ENCODE assay signal across 13 cellular contexts in genomic region chr17:19321481-19322128, GRCh38. TPM values are rescaled to one million over a fixed set of nuclear protein-coding genes. Genes with fewer than 3 reads are reported as not detected.
DNase-seq lines count a peak whose midpoint lies in the region; ATAC-seq and TF ChIP-seq lines count a peak whose summit lies in the region.
"Had no signal": no experiment of that assay in that cellular context is flagged by ENCODE, and none has a peak within 500 bp of the region (broad histone marks: within the 10 kb centered on the region; RNA-seq: fewer than 3 reads in every experiment).

No MANE protein-coding gene starts in this region.

- H3K4me1 ChIP-seq in foreskin keratinocyte (peaks cover under 1% of the 10 kb centered on the region), osteoblast (ENCODE audit: insufficient read depth, low read length) (peaks cover 3% of the 10 kb centered on the region)

- no peak overlapping the region for H3K4me2 ChIP-seq in osteoblast (ENCODE audit: insufficient read depth, low read length)

- in situ Hi-C loops in GM13976 (cut with MboI; ENCODE audit: low sequenced_read_pairs, unreplicated experiment) = no loop called here

- H4K20me1 ChIP-seq in osteoblast (ENCODE audit: insufficient read depth, low read length) = no peaks in the 10 kb centered on the region

- CTCF ChIA-PET in WTC11 (lab: Charles Lee) = interaction anchor here (0.6 to 5.8 kb wide), 26 partner anchors 9 to 592 kb away, joined by 3 to 71 read pairs (median 6); partner anchors contain the start of genes ALDH3A2, B9D1 and MAPK7

- H3K27ac Mint-ChIP-seq in WTC11 = peak overlapping the region; percentile 12

- H3K27ac ChIP-seq in foreskin keratinocyte (no peak overlapping the region), osteoblast (ENCODE audit: low read depth, low read length) (no peak overlapping the region)

- no peaks in the 10 kb centered on the region for H3K9me3 ChIP-seq in osteoblast (ENCODE audit: low read depth, low read length)

- DNase-seq in GM12865 (ENCODE audit: low read depth) = no peak
- DNase-seq in WTC11 (ENCODE audit: low spot score) = peak; percentile 38
- DNase-seq in foreskin keratinocyte = no peak
- DNase-seq in osteoblast (ENCODE audit: insufficient read length, low spot score, missing footprints) = no peak
- no peak for DNase-seq in stimulated activated CD8-positive, alpha-beta memory T cell treated with anti-CD3 and anti-CD28 coated beads, Interleukin-4, amount 100 ng/mL, for 48 hours
- DNase-seq in GM13976 (ENCODE audit: low spot score) = no peak
- DNase-seq in cerebellar nuclear complex (lab: John Stamatoyannopoulos, UW) = no peak
- DNase-seq: activated CD4-positive, alpha-beta T cell treated with anti-CD3 and anti-CD28 coated beads for 4 hours; activated T-cell treated with anti-CD3 and anti-CD28 coated beads, Interleukin-2, amount 50 U/mL, for 4 hours; KBM-7; retina had no signal

- H3K4me3 ChIP-seq in GM12865 (ENCODE audit: low read depth, low read length) = no peak overlapping the region
- H3K4me3 ChIP-seq in osteoblast (ENCODE audit: insufficient read depth, low read length) = no peak overlapping the region

- peak; percentile 5 for TF ChIP-seq CTCF in GM12865 (IDR thresholded peaks at IDR 0.05; ENCODE audit: insufficient read depth, low read depth, low read length, missing control alignments)
- peak; percentile 43; the same call in 1 of the 2 replicates for TF ChIP-seq CTCF in WTC11 (IDR thresholded peaks at IDR 0.05)
- peak; percentile 10 for TF ChIP-seq CTCF in foreskin keratinocyte (conservative IDR thresholded peaks at IDR 0.05)
- TF ChIP-seq CTCF in osteoblast (IDR thresholded peaks at IDR 0.05; ENCODE audit: extremely low read depth, low read depth, low read length) = peak; percentile 19
- no peak for TF ChIP-seq CTCF in GM13976 (IDR thresholded peaks at IDR 0.05; ENCODE audit: borderline replicate concordance, control extremely low read depth, extremely low read depth, insufficient read depth, missing control alignments)

- H3K36me3 Mint-ChIP-seq in WTC11 = peaks cover 37% of the 10 kb centered on the region

- ATAC-seq in WTC11 = peak; percentile 25
- no peak for ATAC-seq in foreskin keratinocyte
- no peak for ATAC-seq in GM19455 (IDR thresholded peaks at IDR 0.05; ENCODE audit: unreplicated experiment)
- ATAC-seq: activated T-cell treated with anti-CD3 and anti-CD28 coated beads, Interleukin-2, amount 50 U/mL, for 4 hours had no signal

- H3K27me3 ChIP-seq in foreskin keratinocyte (no peaks in the 10 kb centered on the region), osteoblast (ENCODE audit: insufficient read depth, low read length) (no peaks in the 10 kb centered on the region)

- POLR2A ChIA-PET in WTC11 (lab: Charles Lee) = interaction anchor here (2.3 kb wide), 1 partner anchor 57 kb away, joined by 6 read pairs; the partner anchor contains the start of gene MAPK7

- no peaks in the 10 kb centered on the region for H3K79me2 ChIP-seq in osteoblast (ENCODE audit: insufficient read depth, low read length)

- peaks cover 22% of the 10 kb centered on the region for H3K9me3 Mint-ChIP-seq in WTC11

- peaks cover 23% of the 10 kb centered on the region for H3K4me1 Mint-ChIP-seq in WTC11
- H3K4me1 Mint-ChIP-seq: CD14-positive monocyte had no signal

- H3K4me3 Mint-ChIP-seq in WTC11 = no peak overlapping the region
- H3K4me3 Mint-ChIP-seq: activated T-cell treated with anti-CD3 and anti-CD28 coated beads, Interleukin-2, amount 50 U/mL, for 4 hours had no signal

- H2AFZ ChIP-seq in osteoblast (ENCODE audit: low read length) = no peak overlapping the region

- H3K36me3 ChIP-seq in osteoblast (ENCODE audit: insufficient read depth, low read length) = peaks cover 19% of the 10 kb centered on the region

- no peaks in the 10 kb centered on the region for H3K27me3 Mint-ChIP-seq in WTC11 (ENCODE audit: low read depth)

TF ChIP-seq in WTC11, 78 proteins besides CTCF, POLR2A, EP300 and RAD21:
- no peak for TF ChIP-seq ATF2 (CRISPR knock-in tag; IDR thresholded peaks at IDR 0.05; ENCODE audit: borderline replicate concordance, low read depth)
- no peak for TF ChIP-seq ATF3 (CRISPR knock-in tag; conservative IDR thresholded peaks at IDR 0.05)
- no peak for TF ChIP-seq AR (CRISPR knock-in tag; IDR thresholded peaks at IDR 0.05)
- no peak for TF ChIP-seq ERG (CRISPR knock-in tag; IDR thresholded peaks at IDR 0.05)
- no peak for TF ChIP-seq ZNF416 (CRISPR knock-in tag; IDR thresholded peaks at IDR 0.05)
- TF ChIP-seq PREB (CRISPR knock-in tag; IDR thresholded peaks at IDR 0.05; ENCODE audit: borderline replicate concordance) = no peak

RNA-seq across cellular contexts. Expression of gene B9D1, which starts 40.9 kb away (rescaled TPM):
- total RNA-seq in WTC11 (2021) = 31.9 to 39.2 TPM (median 39.0 TPM) in 3 replicates
- 32.6 and 34.7 TPM in 2 replicates for total RNA-seq in foreskin keratinocyte
- 46.6 and 52.2 TPM in 2 replicates for polyA plus RNA-seq in foreskin keratinocyte
- total RNA-seq in osteoblast = 20.6 and 21.0 TPM in 2 replicates
- polyA plus RNA-seq: CD14-positive monocyte had no signal

RNA-seq across cellular contexts. Expression of gene MAPK7, which starts 56.7 kb away (rescaled TPM):
- total RNA-seq in WTC11 (2021) (35.6 to 38.5 TPM (median 37.4 TPM) in 3 replicates), foreskin keratinocyte (12.3 and 13.5 TPM in 2 replicates), osteoblast (11.5 and 12.7 TPM in 2 replicates)
- polyA plus RNA-seq in foreskin keratinocyte = 11.8 TPM in 2 replicates
